In genomic region chr1:172533511-172534116, GRCh38 we compare ENCODE assay signal across 8 cellular contexts. TPM values are rescaled to one million over a fixed set of nuclear protein-coding genes. Genes with fewer than 3 reads are reported as not detected.
DNase-seq lines count a peak whose midpoint lies in the region; ATAC-seq and TF ChIP-seq lines count a peak whose summit lies in the region.

No MANE protein-coding gene starts in this region.

- peaks cover 29% of the 10 kb centered on the region; the same call in 1 of the 2 replicates for H3K79me2 ChIP-seq in H9 (ENCODE audit: insufficient read depth, low read length)
- peaks cover 47% of the 10 kb centered on the region for H3K79me2 ChIP-seq in neural cell (replicated peaks; ENCODE audit: insufficient read depth, low read length)

- peak overlapping the region; percentile 39 for H4K5ac ChIP-seq in H9 (ENCODE audit: insufficient read length, low read depth, low read length)

- peak overlapping the region; percentile 14; the same call in 1 of the 2 replicates for H3K4ac ChIP-seq in H9 (ENCODE audit: low read depth, low read length)

- WGBS in H9 (ENCODE audit: extremely low coverage, insufficient read length, low lambda C conversion rate): no CpG with 5 or more reads among the region's 23 CpGs
- under 1% methylated on average over 23 of the region's 23 CpGs for WGBS in esophagus muscularis mucosa

- H3K27ac ChIP-seq in H9 (ENCODE audit: insufficient read length, low read depth, low read length) (peak overlapping the region; percentile 87), esophagus muscularis mucosa (replicated peaks in 1 of 4) (peak overlapping the region; percentile 97 to 99 (median 98)), neural cell (ENCODE audit: low read length) (peak overlapping the region; percentile 92), tibial artery (peak overlapping the region; percentile 98 to 99)

- peak overlapping the region; percentile 82 for H4K91ac ChIP-seq in H9 (ENCODE audit: insufficient read length, low read depth, low read length)

- TF ChIP-seq CTCF in GM06990 (IDR thresholded peaks at IDR 0.05; ENCODE audit: insufficient read depth, low read length, poor library complexity, severe bottlenecking) (no peak), H9 (conservative IDR thresholded peaks at IDR 0.05) (no peak), esophagus muscularis mucosa (IDR thresholded peaks at IDR 0.05) (no peak), neural cell (IDR thresholded peaks at IDR 0.05; ENCODE audit: poor library complexity, severe bottlenecking) (no peak), tibial artery (IDR thresholded peaks at IDR 0.05) (no peak)

- no peak for ATAC-seq in HG03354 (IDR thresholded peaks at IDR 0.05; ENCODE audit: poor library complexity, severe bottlenecking, unreplicated experiment)

- peaks cover 5% of the 10 kb centered on the region for H3K23me2 ChIP-seq in H9 (ENCODE audit: insufficient read length, low read depth, low read length, poor library complexity, severe bottlenecking)

- no peak for TF ChIP-seq EP300 in esophagus muscularis mucosa (IDR thresholded peaks at IDR 0.05)
- TF ChIP-seq EP300 in neural cell (conservative IDR thresholded peaks at IDR 0.05; ENCODE audit: poor library complexity, severe bottlenecking): no peak

- TF ChIP-seq RAD21 in neural cell (conservative IDR thresholded peaks at IDR 0.05): no peak

- H3K9ac ChIP-seq in H9 (ENCODE audit: extremely low read depth, insufficient read length, low read length) (peak overlapping the region; percentile 96), neural cell (ENCODE audit: low read length) (peak overlapping the region; percentile 94)

- no peaks in the 10 kb centered on the region for H3K79me1 ChIP-seq in H9 (ENCODE audit: insufficient read depth, low read depth, low read length, poor library complexity, severe bottlenecking)

- H3K14ac ChIP-seq in H9 (ENCODE audit: insufficient read depth, low read length): peak overlapping the region; percentile 99

- H2AK5ac ChIP-seq in H9 (ENCODE audit: insufficient read length, low read length): no peak overlapping the region

- H3K23ac ChIP-seq in H9 (ENCODE audit: insufficient read length, low read depth, low read length): no peak overlapping the region

- no peak overlapping the region for H4K8ac ChIP-seq in H9 (replicated peaks; ENCODE audit: insufficient read length, low read depth, low read length)

- no peak overlapping the region for H2BK12ac ChIP-seq in H9 (ENCODE audit: insufficient read length, low read depth, low read length)

- H3K27me3 ChIP-seq in GM06990 (replicated peaks; ENCODE audit: control insufficient read depth, insufficient read depth, low read length): no peaks in the 10 kb centered on the region
- H3K27me3 ChIP-seq in H9 (ENCODE audit: insufficient read depth, low read length): no peaks in the 10 kb centered on the region
- no peaks in the 10 kb centered on the region for H3K27me3 ChIP-seq in esophagus muscularis mucosa
- H3K27me3 ChIP-seq in neural cell (ENCODE audit: insufficient read depth, low read depth, low read length): no peaks in the 10 kb centered on the region
- no peaks in the 10 kb centered on the region for H3K27me3 ChIP-seq in tibial artery

- no peak overlapping the region for H2BK120ac ChIP-seq in H9 (ENCODE audit: low read depth, low read length, poor library complexity, severe bottlenecking)

- no peaks in the 10 kb centered on the region for H3F3A ChIP-seq in neural cell (ENCODE audit: insufficient read depth, low read length, poor library complexity, severe bottlenecking)

- no peaks in the 10 kb centered on the region for H3K9me3 Mint-ChIP-seq in H9

- peak overlapping the region; percentile 94 to 98 (median 97) for H3K27ac Mint-ChIP-seq in H9

- H3K4me1 ChIP-seq in H9 (ENCODE audit: insufficient read depth, low read length) (peaks cover 5% of the 10 kb centered on the region; the same call in 1 of the 2 replicates), esophagus muscularis mucosa (peaks cover 32 to 57% (median 47%) of the 10 kb centered on the region in 4 donors), tibial artery (peaks cover 0 to 27% (median 22%) of the 10 kb centered on the region in 4 donors)

- no peaks in the 10 kb centered on the region for H3K36me3 ChIP-seq in GM06990 (ENCODE audit: control insufficient read depth, insufficient read depth, low read length)
- H3K36me3 ChIP-seq in esophagus muscularis mucosa: no peaks in the 10 kb centered on the region
- H3K36me3 ChIP-seq in neural cell (ENCODE audit: insufficient read depth, low read length): no peaks in the 10 kb centered on the region
- no peaks in the 10 kb centered on the region for H3K36me3 ChIP-seq in tibial artery

- peak overlapping the region; percentile 95 for H3K18ac ChIP-seq in H9 (ENCODE audit: insufficient read length, low read depth, low read length)

- peaks cover 0 to 3% (median 0%) of the 10 kb centered on the region in 3 experiments; a peak in 1 of 7 replicates for H3K36me3 Mint-ChIP-seq in H9 (ENCODE audit: insufficient read depth in 1 of 3, low read depth in 3 of 3)

- H3K4me3 ChIP-seq in GM06990 (replicated peaks; ENCODE audit: low read depth, low read length) (peak overlapping the region; percentile 95), esophagus muscularis mucosa (peak overlapping the region; percentile 83 to 97 (median 92)), neural cell (ENCODE audit: low read length) (peak overlapping the region; percentile 87), tibial artery (peak overlapping the region; percentile 87 to 96)

- peak overlapping the region; percentile 69 for H3K56ac ChIP-seq in H9 (ENCODE audit: insufficient read length, low read depth, low read length)

- no peak for TF ChIP-seq POLR2A in esophagus muscularis mucosa (IDR thresholded peaks at IDR 0.05; ENCODE audit: low read depth)

- intact Hi-C loops in esophagus muscularis mucosa (cut with DNase I): loop anchor here (5.0 kb wide), 2 partner anchors 91 to 391 kb away; partner anchors contain the start of gene PIGC
- intact Hi-C loops in tibial artery (cut with DNase I; ENCODE audit: low total_unique reads): loop anchor here (10.0 kb wide), 2 partner anchors 661 to 749 kb away; partner anchors contain the start of gene METTL13

- H4K20me1 ChIP-seq in H9 (ENCODE audit: control insufficient read depth, insufficient read depth, insufficient read length) (no peaks in the 10 kb centered on the region), neural cell (ENCODE audit: insufficient read depth) (no peaks in the 10 kb centered on the region)

- no peaks in the 10 kb centered on the region for H3K9me3 ChIP-seq in H9 (ENCODE audit: control insufficient read depth, low read depth, low read length)
- H3K9me3 ChIP-seq in esophagus muscularis mucosa: no peaks in the 10 kb centered on the region
- H3K9me3 ChIP-seq in neural cell (ENCODE audit: low read length): no peaks in the 10 kb centered on the region
- no peaks in the 10 kb centered on the region for H3K9me3 ChIP-seq in tibial artery

- peaks cover 8% of the 10 kb centered on the region for H3K27me3 Mint-ChIP-seq in H9 (ENCODE audit: low read depth)

- H2BK5ac ChIP-seq in H9 (ENCODE audit: insufficient read length, low read length): peak overlapping the region; percentile 60

- H3K4me3 Mint-ChIP-seq in H9: peak overlapping the region; percentile 90 to 98

- no peak overlapping the region for H2BK15ac ChIP-seq in H9 (ENCODE audit: low read depth, low read length)

- no peak overlapping the region for H3T11ph ChIP-seq in H9 (ENCODE audit: low read length)

- H2BK20ac ChIP-seq in H9 (ENCODE audit: low read depth, low read length, poor library complexity, severe bottlenecking): no peak overlapping the region

- H3K4me2 ChIP-seq in H9 (ENCODE audit: insufficient read depth, insufficient read length, low read length) (peak overlapping the region; percentile 96), neural cell (ENCODE audit: low read length) (peak overlapping the region; percentile 80)

- DNase-seq in GM06990 (ENCODE audit: extremely low read depth, insufficient read length) (no peak), H9 (peak; percentile 33), NCI-H146 treated with DMSO at 0.1 percent for 48 hours (lab: John Stamatoyannopoulos, UW; ENCODE audit: unreplicated experiment) (peak; percentile 49), esophagus muscularis mucosa (ENCODE audit: extremely low spot score) (peak; percentile 92), tibial artery (peak; percentile 48 to 68)
- DNase-seq in activated CD8-positive, alpha-beta memory T cell treated with anti-CD3 and anti-CD28 coated beads, Interleukin-2, amount 50 U/mL, for 4 hours: peak; percentile 28

- peaks cover 46 to 47% of the 10 kb centered on the region in 2 experiments for H3K4me1 Mint-ChIP-seq in H9

- H2AFZ ChIP-seq in H9 (ENCODE audit: low read length) (no peak overlapping the region), neural cell (ENCODE audit: low read depth, low read length) (peak overlapping the region; percentile 70)

- no peaks in the 10 kb centered on the region for H3K9me2 ChIP-seq in neural cell (ENCODE audit: insufficient read depth, low read length)

TF ChIP-seq in neural cell, 6 proteins besides CTCF, POLR2A, EP300 and RAD21:
- TF ChIP-seq, protein P1, sequence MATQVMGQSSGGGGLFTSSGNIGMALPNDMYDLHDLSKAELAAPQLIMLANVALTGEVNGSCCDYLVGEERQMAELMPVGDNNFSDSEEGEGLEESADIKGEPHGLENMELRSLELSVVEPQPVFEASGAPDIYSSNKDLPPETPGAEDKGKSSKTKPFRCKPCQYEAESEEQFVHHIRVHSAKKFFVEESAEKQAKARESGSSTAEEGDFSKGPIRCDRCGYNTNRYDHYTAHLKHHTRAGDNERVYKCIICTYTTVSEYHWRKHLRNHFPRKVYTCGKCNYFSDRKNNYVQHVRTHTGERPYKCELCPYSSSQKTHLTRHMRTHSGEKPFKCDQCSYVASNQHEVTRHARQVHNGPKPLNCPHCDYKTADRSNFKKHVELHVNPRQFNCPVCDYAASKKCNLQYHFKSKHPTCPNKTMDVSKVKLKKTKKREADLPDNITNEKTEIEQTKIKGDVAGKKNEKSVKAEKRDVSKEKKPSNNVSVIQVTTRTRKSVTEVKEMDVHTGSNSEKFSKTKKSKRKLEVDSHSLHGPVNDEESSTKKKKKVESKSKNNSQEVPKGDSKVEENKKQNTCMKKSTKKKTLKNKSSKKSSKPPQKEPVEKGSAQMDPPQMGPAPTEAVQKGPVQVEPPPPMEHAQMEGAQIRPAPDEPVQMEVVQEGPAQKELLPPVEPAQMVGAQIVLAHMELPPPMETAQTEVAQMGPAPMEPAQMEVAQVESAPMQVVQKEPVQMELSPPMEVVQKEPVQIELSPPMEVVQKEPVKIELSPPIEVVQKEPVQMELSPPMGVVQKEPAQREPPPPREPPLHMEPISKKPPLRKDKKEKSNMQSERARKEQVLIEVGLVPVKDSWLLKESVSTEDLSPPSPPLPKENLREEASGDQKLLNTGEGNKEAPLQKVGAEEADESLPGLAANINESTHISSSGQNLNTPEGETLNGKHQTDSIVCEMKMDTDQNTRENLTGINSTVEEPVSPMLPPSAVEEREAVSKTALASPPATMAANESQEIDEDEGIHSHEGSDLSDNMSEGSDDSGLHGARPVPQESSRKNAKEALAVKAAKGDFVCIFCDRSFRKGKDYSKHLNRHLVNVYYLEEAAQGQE (IDR thresholded peaks at IDR 0.05; ENCODE audit: borderline replicate concordance): no peak
- TF ChIP-seq SMC3 (conservative IDR thresholded peaks at IDR 0.05; ENCODE audit: poor library complexity) (no peak), TAF1 (IDR thresholded peaks at IDR 0.05; ENCODE audit: low read depth) (no peak)

RNA-seq across cellular contexts. Expression of gene SUCO, which starts 0.7 kb away (rescaled TPM):
- total RNA-seq in H9 (2021) (34.3 and 37.7 TPM in 2 replicates), esophagus muscularis mucosa (10 to 100 TPM; 21.1 to 31.6 (median 22.3) TPM)
- 43.4 and 45.5 TPM in 2 replicates for polyA plus RNA-seq in neural cell
- 132 and 142 TPM in 2 replicates for polyA minus RNA-seq in neural cell
